In genomic region chr2:49935456-49935855, GRCh38 we compare ENCODE assay signal across 28 cellular contexts.
"Had no signal": no experiment of that assay in that cellular context is flagged by ENCODE, and none has a peak within 500 bp of the region (broad histone marks: within the 10 kb centered on the region; RNA-seq: fewer than 3 reads in every experiment).

No MANE protein-coding gene starts in this region.

- ATAC-seq: activated CD8-positive, alpha-beta T cell treated with anti-CD3 and anti-CD28 coated beads for 36 hours; activated T-cell treated with anti-CD3 and anti-CD28 coated beads, Interleukin-2, amount 50 U/mL, for 72 hours; activated T-helper 17 cell treated with anti-CD3 and anti-CD28 coated beads, Interleukin-2, amount 50 U/mL, for 72 hours; Panc1; T-cell had no signal

- DNase-seq: activated CD4-positive, alpha-beta T cell treated with anti-CD3 and anti-CD28 coated beads, Interleukin-2, amount 10 ng/mL, durations not matched to agents 24 days and 14 days; activated CD4-positive, alpha-beta T cell treated with anti-CD3 and anti-CD28 coated beads, Interleukin-2, amount 50 U/mL, for 4 hours; activated CD4-positive, CD25-positive, alpha-beta regulatory T cell; activated CD8-positive, alpha-beta T cell treated with anti-CD3 and anti-CD28 coated beads for 36 hours; activated effector memory CD4-positive, alpha-beta T cell treated with anti-CD3 and anti-CD28 coated beads, Interleukin-2, amount 50 U/mL, for 16 hours; activated naive CD4-positive, alpha-beta T cell treated with Interleukin-2 at 50 U/mL for 16 hours; activated naive CD8-positive, alpha-beta T cell treated with anti-CD3 and anti-CD28 coated beads, Interleukin-2, amount 10 ng/mL, durations not matched to agents 7 days and 5 days; activated T-cell treated with anti-CD3 and anti-CD28 coated beads, Interleukin-2, amount 50 U/mL, for 1 hour; activated T-cell treated with anti-CD3 and anti-CD28 coated beads, Interleukin-2, amount 50 U/mL, for 72 hours; amygdala; cortex of kidney; MM.1S; MV-4-11; NCI-H1092; NCI-H1436 treated with DMSO at 0.1 percent for 48 hours; NCI-H187 treated with DMSO at 0.1 percent for 48 hours; NCI-H2171 treated with DMSO at 0.1 percent for 48 hours; NCI-H2227 treated with DMSO at 0.1 percent for 48 hours; NCI-H510A treated with DMSO at 0.1 percent for 48 hours; NCI-H526 treated with DMSO at 0.1 percent for 48 hours; SHP77 treated with DMSO at 0.1 percent for 48 hours; SK-N-SH; T-cell; T-helper 2 cell; T-helper 9 cell; WERI-Rb-1 had no signal
